Comparison of ENCODE assay signal across 2 cellular contexts in genomic region chr6:80001337-80001736, GRCh38.
TF ChIP-seq lines count a peak whose summit lies in the region.

No MANE protein-coding gene starts in this region.

TF ChIP-seq in IMR-90, 13 proteins besides CTCF, POLR2A, EP300 and RAD21:
- TF ChIP-seq RFX5 (IDR thresholded peaks at IDR 0.05; ENCODE audit: low read depth, low read length) (no peak), MAFK (IDR thresholded peaks at IDR 0.05; ENCODE audit: low read depth, low read length) (peak; percentile 25; the same call in 1 of the 2 replicates), MAZ (IDR thresholded peaks at IDR 0.05; ENCODE audit: borderline replicate concordance, low read depth, low read length) (no peak), ELK1 (IDR thresholded peaks at IDR 0.05; ENCODE audit: borderline replicate concordance, low read depth, low read length) (no peak), RCOR1 (IDR thresholded peaks at IDR 0.05; ENCODE audit: insufficient replicate concordance, low read length) (no peak), CEBPB (IDR thresholded peaks at IDR 0.05; ENCODE audit: low read depth, low read length) (no peak)
- TF ChIP-seq, protein P1, sequence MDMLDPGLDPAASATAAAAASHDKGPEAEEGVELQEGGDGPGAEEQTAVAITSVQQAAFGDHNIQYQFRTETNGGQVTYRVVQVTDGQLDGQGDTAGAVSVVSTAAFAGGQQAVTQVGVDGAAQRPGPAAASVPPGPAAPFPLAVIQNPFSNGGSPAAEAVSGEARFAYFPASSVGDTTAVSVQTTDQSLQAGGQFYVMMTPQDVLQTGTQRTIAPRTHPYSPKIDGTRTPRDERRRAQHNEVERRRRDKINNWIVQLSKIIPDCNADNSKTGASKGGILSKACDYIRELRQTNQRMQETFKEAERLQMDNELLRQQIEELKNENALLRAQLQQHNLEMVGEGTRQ (IDR thresholded peaks at IDR 0.05; ENCODE audit: low read depth, low read length) = no peak

TF ChIP-seq in K562, 482 proteins besides CTCF, POLR2A, EP300 and RAD21:
- no peak for TF ChIP-seq MCM2 (IDR thresholded peaks at IDR 0.05; ENCODE audit: low read depth)
- TF ChIP-seq ZNF316 (IDR thresholded peaks at IDR 0.05) = peak; percentile 54
